ENCODE assay signal across 16 cellular contexts in the genomic region with DNA sequence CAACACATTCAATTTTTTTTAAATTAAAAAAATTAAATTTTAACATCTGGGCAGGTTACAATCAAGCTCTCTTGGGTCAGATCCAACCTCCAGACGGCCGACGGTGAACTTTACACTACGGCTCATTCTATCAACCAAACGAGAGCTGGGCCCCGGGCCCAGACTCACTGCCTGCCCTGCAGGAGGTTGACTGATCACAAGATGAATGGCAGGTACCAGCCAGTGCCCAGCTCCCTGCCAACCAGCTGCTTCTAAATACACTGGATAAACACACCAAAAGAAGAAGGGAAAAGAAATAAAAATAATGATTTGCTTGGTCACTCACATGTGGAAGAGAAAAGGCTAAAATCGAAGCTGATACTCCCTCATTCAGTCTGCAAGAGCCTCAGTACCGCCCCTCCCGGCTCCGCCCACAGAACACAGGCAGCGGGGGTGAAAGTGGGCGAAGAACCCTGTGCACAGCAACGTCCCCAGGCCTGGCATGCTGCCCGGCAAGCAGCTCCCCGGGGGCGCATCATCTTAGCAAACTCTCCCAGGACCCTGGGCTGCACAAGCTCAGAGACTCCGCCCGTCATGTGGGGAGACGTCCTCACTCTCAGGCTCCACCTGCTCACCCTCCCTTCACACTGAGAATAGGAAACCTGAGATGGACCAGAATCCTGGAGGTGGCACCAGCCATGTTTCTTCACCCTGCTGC.
DNase-seq lines count a peak whose midpoint lies in the region; ATAC-seq lines count a peak whose summit lies in the region.
"Had no signal": no experiment of that assay in that cellular context is flagged by ENCODE, and none has a peak within 500 bp of the region (broad histone marks: within the 10 kb centered on the region; RNA-seq: fewer than 3 reads in every experiment).

No MANE protein-coding gene starts in this region.

- no peak overlapping the region for H3K4me3 Mint-ChIP-seq in activated T-cell treated with anti-CD3 and anti-CD28 coated beads, Interleukin-2, amount 50 U/mL, for 24 hours
- H3K4me3 Mint-ChIP-seq in activated T-helper 1 cell treated with anti-CD3 and anti-CD28 coated beads, Interleukin-12 subunit alpha, Interleukin-12 subunit beta, Interleukin-2, Interleukin-4 antibody, amounts not matched to agents 30 ng/mL and 10 ng/mL and 1 ng/mL, durations not matched to agents 14 hours and 24 hours and 36 hours: no peak overlapping the region
- H3K4me3 Mint-ChIP-seq: activated naive CD4-positive, alpha-beta T cell treated with anti-CD3 and anti-CD28 coated beads, Interleukin-2, amount 10 ng/mL, durations not matched to agents 7 days and 5 days; HFFc6 had no signal

- H3K36me3 Mint-ChIP-seq in activated T-cell treated with anti-CD3 and anti-CD28 coated beads, Interleukin-2, amount 50 U/mL, for 24 hours (ENCODE audit: low read depth): no peaks in the 10 kb centered on the region
- H3K36me3 Mint-ChIP-seq in activated T-helper 1 cell treated with anti-CD3 and anti-CD28 coated beads, Interleukin-12 subunit alpha, Interleukin-12 subunit beta, Interleukin-2, Interleukin-4 antibody, amounts not matched to agents 30 ng/mL and 10 ng/mL and 1 ng/mL, durations not matched to agents 14 hours and 24 hours and 36 hours (ENCODE audit: low read depth): no peaks in the 10 kb centered on the region
- H3K36me3 Mint-ChIP-seq: activated naive CD4-positive, alpha-beta T cell treated with anti-CD3 and anti-CD28 coated beads, Interleukin-2, amount 10 ng/mL, durations not matched to agents 7 days and 5 days had no signal

- H3K4me1 Mint-ChIP-seq in activated T-cell treated with anti-CD3 and anti-CD28 coated beads, Interleukin-2, amount 50 U/mL, for 24 hours (ENCODE audit: low read depth): no peaks in the 10 kb centered on the region
- H3K4me1 Mint-ChIP-seq in activated T-helper 1 cell treated with anti-CD3 and anti-CD28 coated beads, Interleukin-12 subunit alpha, Interleukin-12 subunit beta, Interleukin-2, Interleukin-4 antibody, amounts not matched to agents 30 ng/mL and 10 ng/mL and 1 ng/mL, durations not matched to agents 14 hours and 24 hours and 36 hours (ENCODE audit: low read depth): no peaks in the 10 kb centered on the region
- H3K4me1 Mint-ChIP-seq: activated naive CD4-positive, alpha-beta T cell treated with anti-CD3 and anti-CD28 coated beads, Interleukin-2, amount 10 ng/mL, durations not matched to agents 7 days and 5 days had no signal

- no peak for ATAC-seq in HG02571 (IDR thresholded peaks at IDR 0.05; ENCODE audit: unreplicated experiment)
- ATAC-seq: left lung had no signal

- DNase-seq in NCI-H1092 (lab: John Stamatoyannopoulos, UW) (peak; percentile 93), NCI-H2029 treated with DMSO at 0.1 percent for 48 hours (lab: John Stamatoyannopoulos, UW) (peak; percentile 48), NCI-H69 (lab: John Stamatoyannopoulos, UW) (peak; percentile 98), putamen (ENCODE audit: low spot score) (peak; percentile 7), T1000 (lab: John Stamatoyannopoulos, UW) (no peak)
- no peak for DNase-seq in activated T-cell treated with anti-CD3 and anti-CD28 coated beads, Interleukin-2, amount 50 U/mL, for 24 hours
- no peak for DNase-seq in activated T-helper 1 cell treated with anti-CD3 and anti-CD28 coated beads, Interleukin-12 subunit alpha, Interleukin-12 subunit beta, Interleukin-2, Interleukin-4 antibody, amounts not matched to agents 30 ng/mL and 10 ng/mL and 1 ng/mL, durations not matched to agents 14 hours and 24 hours and 36 hours (ENCODE audit: low spot score)
- DNase-seq: activated CD8-positive, alpha-beta memory T cell treated with anti-CD3 and anti-CD28 coated beads, Interleukin-2, amount 50 U/mL, for 4 hours; activated naive CD4-positive, alpha-beta T cell treated with anti-CD3 and anti-CD28 coated beads, Interleukin-2, amount 10 ng/mL, durations not matched to agents 7 days and 5 days; esophagus squamous epithelium; HFFc6; left lung; RPMI8226; testis had no signal

- H3K27ac Mint-ChIP-seq in activated T-cell treated with anti-CD3 and anti-CD28 coated beads, Interleukin-2, amount 50 U/mL, for 24 hours: no peak overlapping the region
- H3K27ac Mint-ChIP-seq in activated T-helper 1 cell treated with anti-CD3 and anti-CD28 coated beads, Interleukin-12 subunit alpha, Interleukin-12 subunit beta, Interleukin-2, Interleukin-4 antibody, amounts not matched to agents 30 ng/mL and 10 ng/mL and 1 ng/mL, durations not matched to agents 14 hours and 24 hours and 36 hours: no peak overlapping the region
- H3K27ac Mint-ChIP-seq: activated naive CD4-positive, alpha-beta T cell treated with anti-CD3 and anti-CD28 coated beads, Interleukin-2, amount 10 ng/mL, durations not matched to agents 7 days and 5 days; HFFc6; progenitor cell of endocrine pancreas had no signal

- H3K27me3 Mint-ChIP-seq in activated T-cell treated with anti-CD3 and anti-CD28 coated beads, Interleukin-2, amount 50 U/mL, for 24 hours: peaks cover 4% of the 10 kb centered on the region
- no peaks in the 10 kb centered on the region for H3K27me3 Mint-ChIP-seq in activated T-helper 1 cell treated with anti-CD3 and anti-CD28 coated beads, Interleukin-12 subunit alpha, Interleukin-12 subunit beta, Interleukin-2, Interleukin-4 antibody, amounts not matched to agents 30 ng/mL and 10 ng/mL and 1 ng/mL, durations not matched to agents 14 hours and 24 hours and 36 hours (ENCODE audit: insufficient read depth)
- H3K27me3 Mint-ChIP-seq: progenitor cell of endocrine pancreas had no signal

- intact Hi-C loops in activated T-helper 1 cell treated with anti-CD3 and anti-CD28 coated beads, Interleukin-12 subunit alpha, Interleukin-12 subunit beta, Interleukin-2, Interleukin-4 antibody, amounts not matched to agents 30 ng/mL and 10 ng/mL and 1 ng/mL, durations not matched to agents 14 hours and 24 hours and 36 hours (cut with micrococcal nuclease): no loop called here

- H3K9me3 Mint-ChIP-seq in activated T-cell treated with anti-CD3 and anti-CD28 coated beads, Interleukin-2, amount 50 U/mL, for 24 hours: peaks cover 14% of the 10 kb centered on the region
- peaks cover 37% of the 10 kb centered on the region for H3K9me3 Mint-ChIP-seq in activated T-helper 1 cell treated with anti-CD3 and anti-CD28 coated beads, Interleukin-12 subunit alpha, Interleukin-12 subunit beta, Interleukin-2, Interleukin-4 antibody, amounts not matched to agents 30 ng/mL and 10 ng/mL and 1 ng/mL, durations not matched to agents 14 hours and 24 hours and 36 hours

Comparison
In these comparisons a context has a peak if more than half of its experiments do, and no peak if none do; other contexts are left out.
1. DNase-seq: peak in NCI-H1092 (single experiment), NCI-H2029 treated with DMSO at 0.1 percent for 48 hours (single experiment), NCI-H69 (single experiment) and putamen (single experiment); none in activated T-cell treated with anti-CD3 and anti-CD28 coated beads, Interleukin-2, amount 50 U/mL, for 24 hours (single experiment), activated T-helper 1 cell treated with anti-CD3 and anti-CD28 coated beads, Interleukin-12 subunit alpha, Interleukin-12 subunit beta, Interleukin-2, Interleukin-4 antibody, amounts not matched to agents 30 ng/mL and 10 ng/mL and 1 ng/mL, durations not matched to agents 14 hours and 24 hours and 36 hours (single experiment) and T1000 (single experiment).